Comparison of ENCODE assay signal across 20 cellular contexts in the genomic region with DNA sequence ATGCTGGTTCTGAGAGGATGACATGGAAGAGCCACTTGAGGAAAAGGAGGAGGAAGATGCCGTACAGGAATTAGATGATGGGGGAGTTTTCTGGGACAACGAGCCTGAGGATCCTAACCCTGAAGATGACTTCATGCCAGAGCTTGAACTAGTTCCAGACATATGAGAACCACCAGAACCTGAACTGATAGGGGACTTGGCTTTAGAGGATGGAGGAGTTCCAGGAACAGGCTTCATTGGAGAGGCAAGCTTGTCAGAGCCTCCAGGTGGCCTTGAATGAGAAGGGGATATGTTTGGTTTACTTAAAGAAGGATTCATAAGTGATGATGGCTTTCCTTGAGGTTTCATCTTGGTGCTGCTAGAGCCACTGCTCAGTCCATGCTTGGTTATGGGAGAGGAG.
"Had no signal": no experiment of that assay in that cellular context is flagged by ENCODE, and none has a peak within 500 bp of the region (broad histone marks: within the 10 kb centered on the region; RNA-seq: fewer than 3 reads in every experiment).

No MANE protein-coding gene starts in this region.

- H3K4me3 ChIP-seq: lung, neural progenitor cell, tibial nerve had no signal

- H3K4me3 Mint-ChIP-seq: activated naive CD8-positive, alpha-beta T cell treated with anti-CD3 and anti-CD28 coated beads, Interleukin-2, amount 10 ng/mL, durations not matched to agents 7 days and 5 days; naive thymus-derived CD4-positive, alpha-beta T cell; neural progenitor cell; T-cell had no signal

- H3K4me1 ChIP-seq: neural progenitor cell, tibial nerve had no signal

- H3K27ac Mint-ChIP-seq: activated naive CD8-positive, alpha-beta T cell treated with anti-CD3 and anti-CD28 coated beads, Interleukin-2, amount 10 ng/mL, durations not matched to agents 7 days and 5 days; neural progenitor cell had no signal

- H3K27me3 Mint-ChIP-seq: activated naive CD8-positive, alpha-beta T cell treated with anti-CD3 and anti-CD28 coated beads, Interleukin-2, amount 10 ng/mL, durations not matched to agents 7 days and 5 days; naive thymus-derived CD4-positive, alpha-beta T cell; T-cell had no signal

- ATAC-seq: naive thymus-derived CD4-positive, alpha-beta T cell; T-cell had no signal

- H3K27ac ChIP-seq: neural progenitor cell, tibial nerve, WERI-Rb-1 had no signal

- H3K27me3 ChIP-seq: neural progenitor cell, tibial nerve had no signal

- H3K9me3 Mint-ChIP-seq: activated naive CD8-positive, alpha-beta T cell treated with anti-CD3 and anti-CD28 coated beads, Interleukin-2, amount 10 ng/mL, durations not matched to agents 7 days and 5 days; naive thymus-derived CD4-positive, alpha-beta T cell; neural progenitor cell; T-cell had no signal

- DNase-seq: activated CD4-positive, alpha-beta T cell treated with anti-CD3 and anti-CD28 coated beads for 1 hour; activated CD4-positive, alpha-beta T cell treated with anti-CD3 and anti-CD28 coated beads, Interleukin-2, amount 50 U/mL, for 4 hours; activated gamma-delta T cell; activated naive CD8-positive, alpha-beta T cell treated with anti-CD3 and anti-CD28 coated beads, Interleukin-2, amount 10 ng/mL, durations not matched to agents 7 days and 5 days; amygdala; cerebellar nuclear complex; cortex of kidney; foreskin fibroblast; kidney; naive thymus-derived CD4-positive, alpha-beta T cell; posterior cingulate gyrus; stimulated activated CD4-positive, alpha-beta T cell treated with anti-CD3 and anti-CD28 coated beads, Interleukin-2, amount 100 ng/mL, for 48 hours; stimulated activated CD8-positive, alpha-beta memory T cell treated with anti-CD3 and anti-CD28 coated beads, Interleukin-4, amount 100 ng/mL, for 48 hours; stimulated activated naive CD4-positive, alpha-beta T cell treated with Interleukin-2 at 50 U/mL for 16 hours; substantia nigra; T-cell; WERI-Rb-1 had no signal

- H3K4me1 Mint-ChIP-seq: neural progenitor cell had no signal

- H3K9me3 ChIP-seq: tibial nerve had no signal
